ENCODE assay signal across 11 cellular contexts in the genomic region with DNA sequence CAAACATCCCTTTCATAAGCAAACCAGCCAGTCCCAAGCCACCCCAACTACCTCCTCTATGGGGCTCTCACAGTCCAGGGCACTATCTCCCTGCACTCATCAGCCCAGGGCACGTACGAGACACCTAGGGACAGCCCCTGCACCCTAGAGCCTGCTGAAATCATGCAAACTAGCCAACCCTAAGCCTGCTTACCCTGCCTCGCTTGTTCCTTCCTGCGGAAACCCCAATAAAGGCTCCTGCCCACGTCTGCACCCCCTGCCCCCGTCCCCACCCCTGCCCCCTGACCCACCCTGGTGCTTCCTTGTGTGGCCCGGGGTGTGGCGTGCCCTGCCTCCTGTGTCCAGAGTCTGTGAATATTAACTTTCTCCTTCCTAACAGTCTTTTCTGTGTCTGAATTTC.
DNase-seq lines count a peak whose midpoint lies in the region; ATAC-seq and TF ChIP-seq lines count a peak whose summit lies in the region.
"Had no signal": no experiment of that assay in that cellular context is flagged by ENCODE, and none has a peak within 500 bp of the region (broad histone marks: within the 10 kb centered on the region; RNA-seq: fewer than 3 reads in every experiment).

No MANE protein-coding gene starts in this region.

- no peaks in the 10 kb centered on the region for H3K9me3 ChIP-seq in CD8-positive, alpha-beta T cell (ENCODE audit: low read length)
- H3K9me3 ChIP-seq in mesenchymal stem cell (ENCODE audit: control insufficient read depth, low read length) (no peaks in the 10 kb centered on the region), uterus (no peaks in the 10 kb centered on the region)

- peak in 2 of 7 experiments; percentile 2 to 20 for DNase-seq in CD8-positive, alpha-beta T cell
- DNase-seq in central memory CD8-positive, alpha-beta T cell (ENCODE audit: low spot score in 2 of 2) = no peak
- no peak for DNase-seq in mesenchymal stem cell
- DNase-seq in uterus = no peak
- no peak for DNase-seq in DMS 273 (lab: John Stamatoyannopoulos, UW; ENCODE audit: unreplicated experiment)
- DNase-seq: DMS 273 treated with DMSO at 0.1 percent for 48 hours, NCI-H446, retina had no signal

- H3K9me3 Mint-ChIP-seq in CD8-positive, alpha-beta T cell = no peaks in the 10 kb centered on the region
- no peaks in the 10 kb centered on the region for H3K9me3 Mint-ChIP-seq in central memory CD8-positive, alpha-beta T cell

- POLR2A ChIA-PET in CD8-positive, alpha-beta T cell (lab: Charles Lee) = interaction anchor here (0.6 kb wide), 1 partner anchor 108 kb away, joined by 3 read pairs; no protein-coding TSS in a partner anchor

- H2BK5ac ChIP-seq in mesenchymal stem cell (ENCODE audit: low read depth, low read length, poor library complexity, severe bottlenecking) = no peak overlapping the region

- no peak overlapping the region for H3K27ac Mint-ChIP-seq in CD8-positive, alpha-beta T cell
- no peak overlapping the region for H3K27ac Mint-ChIP-seq in central memory CD8-positive, alpha-beta T cell (ENCODE audit: low read depth)

- no peak overlapping the region for H2AFZ ChIP-seq in mesenchymal stem cell (ENCODE audit: low read depth, low read length)

- no peaks in the 10 kb centered on the region for H3K27me3 Mint-ChIP-seq in CD8-positive, alpha-beta T cell (ENCODE audit: low read depth)
- peaks cover 13% of the 10 kb centered on the region for H3K27me3 Mint-ChIP-seq in central memory CD8-positive, alpha-beta T cell

- 93% methylated on average over 8 of the region's 8 CpGs for WGBS in mesenchymal stem cell

- peaks cover 54% of the 10 kb centered on the region for H3K4me1 ChIP-seq in CD8-positive, alpha-beta T cell (ENCODE audit: insufficient read depth, low read length)
- H3K4me1 ChIP-seq in mesenchymal stem cell (ENCODE audit: control insufficient read depth, insufficient read depth, low read depth, low read length) (no peaks in the 10 kb centered on the region), uterus (no peaks in the 10 kb centered on the region)

- H4K8ac ChIP-seq in mesenchymal stem cell (ENCODE audit: low read length) = no peak overlapping the region

- peak overlapping the region; percentile 48 for H3K4me3 Mint-ChIP-seq in CD8-positive, alpha-beta T cell
- peak overlapping the region; percentile 37 for H3K4me3 Mint-ChIP-seq in central memory CD8-positive, alpha-beta T cell

- H3K4me1 Mint-ChIP-seq in CD8-positive, alpha-beta T cell (ENCODE audit: low read depth) = peaks cover 67% of the 10 kb centered on the region
- H3K4me1 Mint-ChIP-seq in central memory CD8-positive, alpha-beta T cell = peaks cover 29% of the 10 kb centered on the region

- intact Hi-C loops in CD8-positive, alpha-beta T cell (cut with DNase I, micrococcal nuclease) = loop anchor here (5.0 to 10.0 kb wide), 3 partner anchors 38 to 136 kb away; a partner anchor contains a TSS
- intact Hi-C loops in uterus (cut with DNase I; ENCODE audit: low total_unique reads) = no loop called here

- TF ChIP-seq POLR2A in uterus (IDR thresholded peaks at IDR 0.05) = no peak

- H4K91ac ChIP-seq in mesenchymal stem cell (ENCODE audit: low read length) = no peak overlapping the region

- H2BK12ac ChIP-seq in mesenchymal stem cell (ENCODE audit: low read length in 2 of 2) = no peak overlapping the region

- no peak overlapping the region for H3K23ac ChIP-seq in mesenchymal stem cell (ENCODE audit: low read length in 2 of 2)

- TF ChIP-seq CTCF in CD8-positive, alpha-beta T cell (IDR thresholded peaks at IDR 0.05) = no peak
- TF ChIP-seq CTCF in uterus (IDR thresholded peaks at IDR 0.05) = no peak

- H3K18ac ChIP-seq in mesenchymal stem cell (ENCODE audit: low read depth in 1 of 2, low read length in 2 of 2) = no peak overlapping the region

- H3K36me3 Mint-ChIP-seq in CD8-positive, alpha-beta T cell = no peaks in the 10 kb centered on the region
- no peaks in the 10 kb centered on the region for H3K36me3 Mint-ChIP-seq in central memory CD8-positive, alpha-beta T cell (ENCODE audit: insufficient read depth)

- H2BK120ac ChIP-seq in mesenchymal stem cell (ENCODE audit: low read depth, low read length) = no peak overlapping the region

- no peak overlapping the region for H2BK15ac ChIP-seq in mesenchymal stem cell (ENCODE audit: low read depth, poor library complexity, severe bottlenecking)

- no peak overlapping the region for H3K4me2 ChIP-seq in mesenchymal stem cell (ENCODE audit: low read length, poor library complexity, severe bottlenecking)

- no peak overlapping the region for H3K9ac ChIP-seq in mesenchymal stem cell (ENCODE audit: low read length)

- H3K4ac ChIP-seq in mesenchymal stem cell (ENCODE audit: low read depth in 1 of 2, low read length in 2 of 2) = no peak overlapping the region

- H3K27ac ChIP-seq in CD8-positive, alpha-beta T cell (ENCODE audit: low read depth, low read length) = no peak overlapping the region
- H3K27ac ChIP-seq in mesenchymal stem cell (ENCODE audit: low read length, poor library complexity, severe bottlenecking) = no peak overlapping the region
- H3K27ac ChIP-seq in uterus = no peak overlapping the region

- H3K14ac ChIP-seq in mesenchymal stem cell (ENCODE audit: low read length in 2 of 2) = no peak overlapping the region

- no peaks in the 10 kb centered on the region for H3K79me1 ChIP-seq in mesenchymal stem cell (replicated peaks; ENCODE audit: low read length, poor library complexity, severe bottlenecking)

- H3K4me3 ChIP-seq in CD8-positive, alpha-beta T cell (ENCODE audit: low read depth, low read length) = no peak overlapping the region
- no peak overlapping the region for H3K4me3 ChIP-seq in mesenchymal stem cell (ENCODE audit: insufficient read depth in 1 of 2, low read depth in 1 of 2, low read length in 2 of 2)
- H3K4me3 ChIP-seq in uterus = no peak overlapping the region

- CTCF ChIA-PET in CD8-positive, alpha-beta T cell (lab: Charles Lee) = no interaction called here

- no peaks in the 10 kb centered on the region for H3K27me3 ChIP-seq in CD8-positive, alpha-beta T cell (ENCODE audit: insufficient read depth, low read length)
- H3K27me3 ChIP-seq in mesenchymal stem cell (ENCODE audit: control insufficient read depth in 1 of 2, insufficient read depth in 1 of 2, low read length in 2 of 2) (peaks cover 36 to 39% of the 10 kb centered on the region in 2 experiments), uterus (no peaks in the 10 kb centered on the region)

- no peak for ATAC-seq in CD8-positive, alpha-beta T cell
- ATAC-seq in GM21423 (IDR thresholded peaks at IDR 0.05; ENCODE audit: unreplicated experiment) = peak; percentile 62
- ATAC-seq in HG03565 (IDR thresholded peaks at IDR 0.05; ENCODE audit: unreplicated experiment) = peak; percentile 46
- no peak for ATAC-seq in central memory CD8-positive, alpha-beta T cell (replicated peaks; ENCODE audit: extremely low read depth, poor library complexity, severe bottlenecking)
- ATAC-seq in HG02938 (IDR thresholded peaks at IDR 0.05; ENCODE audit: unreplicated experiment) = no peak

- no peak overlapping the region for H2AK5ac ChIP-seq in mesenchymal stem cell (ENCODE audit: low read length, severe bottlenecking)

- H3K36me3 ChIP-seq in CD8-positive, alpha-beta T cell (ENCODE audit: insufficient read depth, low read length) = no peaks in the 10 kb centered on the region
- H3K36me3 ChIP-seq in mesenchymal stem cell (ENCODE audit: control insufficient read depth in 1 of 2, insufficient read depth in 2 of 2, low read depth in 1 of 2, low read length in 2 of 2) (no peaks in the 10 kb centered on the region), uterus (no peaks in the 10 kb centered on the region)

Comparison
In these comparisons a context has a peak if more than half of its experiments do, and no peak if none do; other contexts are left out.
1. ATAC-seq: peak in GM21423 (single experiment) and HG03565 (single experiment); none in CD8-positive, alpha-beta T cell (single experiment), central memory CD8-positive, alpha-beta T cell (single experiment) and HG02938 (single experiment).